ENCODE assay signal across 26 cellular contexts in the genomic region with DNA sequence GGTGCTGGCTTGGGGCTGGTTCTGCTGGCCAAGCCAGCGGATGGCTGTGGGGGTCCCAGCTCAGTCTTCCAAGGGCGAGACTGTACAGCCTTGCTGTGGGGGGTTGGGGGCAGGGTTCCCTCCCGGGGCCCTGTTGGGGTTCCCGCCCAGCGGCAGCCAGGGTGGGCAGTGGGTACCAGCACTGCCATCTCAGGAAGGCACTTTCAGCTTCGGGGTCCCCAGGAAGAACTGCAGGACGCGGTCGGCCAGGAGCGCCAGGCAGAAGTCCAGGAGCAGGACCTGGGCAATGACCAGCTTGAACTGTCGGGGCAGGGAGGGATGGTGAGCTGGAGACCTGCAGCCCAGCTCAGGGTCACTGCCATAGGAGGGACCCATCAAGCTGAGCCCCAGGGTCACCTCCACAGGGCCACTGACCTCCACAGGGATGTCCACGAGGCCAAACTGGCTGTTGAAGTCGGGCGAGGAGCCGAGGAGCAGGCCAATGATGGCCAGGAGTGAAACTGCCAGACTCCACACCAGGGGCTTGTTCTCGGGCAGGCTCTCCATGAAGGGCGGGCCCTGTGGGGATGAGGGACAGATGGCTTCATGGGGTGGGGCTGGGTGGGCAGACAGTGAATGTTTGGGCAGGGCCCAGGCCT. TPM values are rescaled to one million over a fixed set of nuclear protein-coding genes. Genes with fewer than 3 reads are reported as not detected.
A peak's percentile ranks its signal among the peaks of the same experiment; 100 is the strongest.
DNase-seq lines count a peak whose midpoint lies in the region; ATAC-seq, FAIRE-seq and TF ChIP-seq lines count a peak whose summit lies in the region.
"Had no signal": no experiment of that assay in that cellular context is flagged by ENCODE, and none has a peak within 500 bp of the region (broad histone marks: within the 10 kb centered on the region; RNA-seq: fewer than 3 reads in every experiment).

No MANE protein-coding gene starts in this region.

- peaks cover 3% of the 10 kb centered on the region; the same call in 1 of the 3 replicates for H3K79me2 ChIP-seq in K562 (ENCODE audit: control insufficient read depth, insufficient read depth, low read length)

- WGBS in right cardiac atrium = 90% methylated on average over 17 of the region's 17 CpGs
- WGBS in K562 (ENCODE audit: insufficient coverage, low coverage, missing lambda C conversion rate) = 98% methylated on average over 16 of the region's 17 CpGs

- POLR2A ChIA-PET in activated CD8-positive, alpha-beta T cell treated with anti-CD3 and anti-CD28 coated beads, Interleukin-2, amount 10 ng/mL, durations not matched to agents 7 days and 5 days (lab: Charles Lee) = interaction anchor here (3.1 kb wide), 1 partner anchor 113 kb away, joined by 14 read pairs; no protein-coding TSS in a partner anchor
- POLR2A ChIA-PET in activated CD8-positive, alpha-beta T cell treated with anti-CD3 and anti-CD28 coated beads for 36 hours (lab: Charles Lee) = interaction anchor here (0.6 to 1.6 kb wide), 2 partner anchors 110 to 280 kb away, joined by 3 read pairs; no protein-coding TSS in a partner anchor
- POLR2A ChIA-PET in K562 (lab: Yijun Ruan, JAX) = interaction anchor here (1.2 kb wide), 1 partner anchor 17 kb away, joined by 4 read pairs; no protein-coding TSS in a partner anchor

- no peak overlapping the region for H2AFZ ChIP-seq in K562 (ENCODE audit: low read depth, low read length)
- H2AFZ ChIP-seq: GM23338 had no signal

- H3K4me1 Mint-ChIP-seq in activated CD8-positive, alpha-beta T cell treated with anti-CD3 and anti-CD28 coated beads, Interleukin-2, amount 10 ng/mL, durations not matched to agents 7 days and 5 days (ENCODE audit: low read depth) = peaks cover 16% of the 10 kb centered on the region
- peaks cover 7% of the 10 kb centered on the region for H3K4me1 Mint-ChIP-seq in activated CD8-positive, alpha-beta T cell treated with anti-CD3 and anti-CD28 coated beads for 36 hours (ENCODE audit: low read depth)
- H3K4me1 Mint-ChIP-seq in stimulated activated effector memory CD8-positive, alpha-beta T cell treated with anti-CD3 and anti-CD28 coated beads, Interleukin-12 subunit alpha, Interleukin-12 subunit beta, amount 100 ng/mL, for 72 hours = peaks cover 28% of the 10 kb centered on the region

- BruUV-seq in K562 (replicated peaks; lab: Mats Ljungman, UMichigan) = no TSS peak

- H3K27me3 ChIP-seq in right cardiac atrium (ENCODE audit: control insufficient read depth, insufficient read depth) (no peaks in the 10 kb centered on the region), K562 (ENCODE audit: control insufficient read depth in 2 of 2, insufficient read depth in 2 of 2, low read length in 2 of 2) (no peaks in the 10 kb centered on the region)
- H3K27me3 ChIP-seq: SJSA1 had no signal

- peak overlapping the region; percentile 6 for H3K27ac Mint-ChIP-seq in activated CD8-positive, alpha-beta T cell treated with anti-CD3 and anti-CD28 coated beads, Interleukin-2, amount 10 ng/mL, durations not matched to agents 7 days and 5 days
- H3K27ac Mint-ChIP-seq in activated CD8-positive, alpha-beta T cell treated with anti-CD3 and anti-CD28 coated beads for 36 hours = no peak overlapping the region
- peak overlapping the region; percentile 79 for H3K27ac Mint-ChIP-seq in stimulated activated effector memory CD8-positive, alpha-beta T cell treated with anti-CD3 and anti-CD28 coated beads, Interleukin-12 subunit alpha, Interleukin-12 subunit beta, amount 100 ng/mL, for 72 hours
- H3K27ac Mint-ChIP-seq: GM23338, H9 had no signal

- DNase-seq in activated CD8-positive, alpha-beta T cell treated with anti-CD3 and anti-CD28 coated beads, Interleukin-2, amount 10 ng/mL, durations not matched to agents 7 days and 5 days = no peak
- no peak for DNase-seq in activated CD8-positive, alpha-beta T cell treated with anti-CD3 and anti-CD28 coated beads for 36 hours
- peak in 2 of 3 donors; percentile 44 to 54 for DNase-seq in right cardiac atrium
- no peak for DNase-seq in cardiac septum (ENCODE audit: low spot score)
- DNase-seq in K562 (ENCODE audit: extremely low read depth in 1 of 4, low spot score in 3 of 4) = no peak
- DNase-seq in stimulated activated effector memory CD8-positive, alpha-beta T cell treated with anti-CD3 and anti-CD28 coated beads, Interleukin-12 subunit alpha, Interleukin-12 subunit beta, amount 100 ng/mL, for 72 hours (ENCODE audit: low spot score in 2 of 2) = no peak
- DNase-seq in activated CD4-positive, alpha-beta T cell treated with anti-CD3 and anti-CD28 coated beads for 48 hours = no peak
- no peak for DNase-seq in iPS-NIHi7 (ENCODE audit: extremely low spot score)
- DNase-seq: ACHN; CD4-positive, CD25-positive, alpha-beta regulatory T cell; DMS53; GDM1; H9; NCI-H1048; NCI-H1417; NCI-H1694; NCI-H2081 treated with DMSO at 0.1 percent for 48 hours; NCI-H2171; NCI-H226; NCI-H510A; NCI-H69 had no signal

- in situ Hi-C loops in K562 (cut with MboI) = loop anchor here (25.0 kb wide), 1 partner anchor 108 kb away; a partner anchor contains a TSS

- H3K9me3 ChIP-seq in right cardiac atrium (ENCODE audit: control insufficient read depth, low read length) (no peaks in the 10 kb centered on the region), K562 (replicated peaks; ENCODE audit: control insufficient read depth, insufficient read depth, low read depth, low read length) (no peaks in the 10 kb centered on the region)
- H3K9me3 ChIP-seq: SJSA1 had no signal

- peaks cover 53% of the 10 kb centered on the region for H3K36me3 Mint-ChIP-seq in activated CD8-positive, alpha-beta T cell treated with anti-CD3 and anti-CD28 coated beads, Interleukin-2, amount 10 ng/mL, durations not matched to agents 7 days and 5 days (ENCODE audit: low read depth)
- H3K36me3 Mint-ChIP-seq in activated CD8-positive, alpha-beta T cell treated with anti-CD3 and anti-CD28 coated beads for 36 hours (ENCODE audit: low read depth) = peaks cover 30% of the 10 kb centered on the region
- peaks cover 96% of the 10 kb centered on the region for H3K36me3 Mint-ChIP-seq in stimulated activated effector memory CD8-positive, alpha-beta T cell treated with anti-CD3 and anti-CD28 coated beads, Interleukin-12 subunit alpha, Interleukin-12 subunit beta, amount 100 ng/mL, for 72 hours

- H3K27ac ChIP-seq in right cardiac atrium (ENCODE audit: low read length) (no peak overlapping the region), K562 (ENCODE audit: extremely low read depth, low read depth, low read length) (no peak overlapping the region)
- H3K27ac ChIP-seq: KMS-11, SJSA1 had no signal

- no peaks in the 10 kb centered on the region for H4K20me1 ChIP-seq in K562 (replicated peaks; ENCODE audit: control insufficient read depth, insufficient read depth, low read length)

- no peak for TF ChIP-seq RAD21 in K562 (CRISPR knock-in tag; conservative IDR thresholded peaks at IDR 0.05 in 1 of 2, IDR thresholded peaks at IDR 0.05 in 1 of 2)

- no peak for TF ChIP-seq CTCF in activated CD8-positive, alpha-beta T cell treated with anti-CD3 and anti-CD28 coated beads for 36 hours (IDR thresholded peaks at IDR 0.05)
- TF ChIP-seq CTCF in K562 (IDR thresholded peaks at IDR 0.05 in 2 of 3, conservative IDR thresholded peaks at IDR 0.05 in 1 of 3; ENCODE audit: insufficient read depth in 2 of 3, low read depth in 1 of 3, low read length in 3 of 3) = no peak

- no peaks in the 10 kb centered on the region for H3K27me3 Mint-ChIP-seq in activated CD8-positive, alpha-beta T cell treated with anti-CD3 and anti-CD28 coated beads, Interleukin-2, amount 10 ng/mL, durations not matched to agents 7 days and 5 days (ENCODE audit: low read depth)
- H3K27me3 Mint-ChIP-seq in activated CD8-positive, alpha-beta T cell treated with anti-CD3 and anti-CD28 coated beads for 36 hours = no peaks in the 10 kb centered on the region

- intact Hi-C loops in activated CD8-positive, alpha-beta T cell treated with anti-CD3 and anti-CD28 coated beads for 36 hours (cut with micrococcal nuclease) = no loop called here
- intact Hi-C loops in right cardiac atrium (cut with DNase I) (loop anchor here in 2 of 4 donors (5.0 to 10.0 kb wide), 2 partner anchors 111 to 113 kb away; a partner anchor contains a TSS), cardiac septum (cut with DNase I) (no loop called here), K562 (cut with micrococcal nuclease) (no loop called here)

- H3K9me3 Mint-ChIP-seq in activated CD8-positive, alpha-beta T cell treated with anti-CD3 and anti-CD28 coated beads, Interleukin-2, amount 10 ng/mL, durations not matched to agents 7 days and 5 days (ENCODE audit: insufficient read depth) = no peaks in the 10 kb centered on the region
- no peaks in the 10 kb centered on the region for H3K9me3 Mint-ChIP-seq in activated CD8-positive, alpha-beta T cell treated with anti-CD3 and anti-CD28 coated beads for 36 hours
- H3K9me3 Mint-ChIP-seq in stimulated activated effector memory CD8-positive, alpha-beta T cell treated with anti-CD3 and anti-CD28 coated beads, Interleukin-12 subunit alpha, Interleukin-12 subunit beta, amount 100 ng/mL, for 72 hours = no peaks in the 10 kb centered on the region
- H3K9me3 Mint-ChIP-seq: CD4-positive, CD25-positive, alpha-beta regulatory T cell; GM23338; H9 had no signal

- no peak overlapping the region for H3K4me3 ChIP-seq in right cardiac atrium (ENCODE audit: low read length)
- no peak overlapping the region for H3K4me3 ChIP-seq in K562
- H3K4me3 ChIP-seq: GM23338, SJSA1 had no signal

- no peak for ATAC-seq in activated CD8-positive, alpha-beta T cell treated with anti-CD3 and anti-CD28 coated beads, Interleukin-2, amount 10 ng/mL, durations not matched to agents 7 days and 5 days
- ATAC-seq in activated CD8-positive, alpha-beta T cell treated with anti-CD3 and anti-CD28 coated beads for 36 hours = no peak
- no peak for ATAC-seq in right cardiac atrium
- ATAC-seq in K562 = no peak
- no peak for ATAC-seq in stimulated activated effector memory CD8-positive, alpha-beta T cell treated with anti-CD3 and anti-CD28 coated beads, Interleukin-12 subunit alpha, Interleukin-12 subunit beta, amount 100 ng/mL, for 72 hours
- ATAC-seq: GM23338 had no signal

- H3K4me2 ChIP-seq in K562 (ENCODE audit: insufficient read depth, low read length) = no peak overlapping the region
- H3K4me2 ChIP-seq: GM23338, KMS-11 had no signal

- no peak for FAIRE-seq in K562 (lab: Jason Lieb, UNC)
- FAIRE-seq: GM12891, RCC 7860 had no signal

- H3K4me1 ChIP-seq in right cardiac atrium (ENCODE audit: control insufficient read depth, insufficient read depth, low read length) (peaks cover 2% of the 10 kb centered on the region), K562 (replicated peaks in 1 of 2; ENCODE audit: control insufficient read depth in 2 of 2, insufficient read depth in 2 of 2, low read length in 2 of 2) (peaks cover 3 to 18% of the 10 kb centered on the region in 2 experiments; a peak in 3 of 5 replicates)

- no peak for TF ChIP-seq EP300 in K562 (IDR thresholded peaks at IDR 0.05; ENCODE audit: low read length)

- no peak for TF ChIP-seq POLR2A in K562 (conservative IDR thresholded peaks at IDR 0.05)

- no peaks in the 10 kb centered on the region for H3K9me1 ChIP-seq in K562 (ENCODE audit: control insufficient read depth, insufficient read depth, low read length)

- H3K36me3 ChIP-seq in K562 (ENCODE audit: control insufficient read depth, insufficient read depth, low read length) = peaks cover 56% of the 10 kb centered on the region; the same call in 2 of the 3 replicates

- no peak overlapping the region for H3K4me3 Mint-ChIP-seq in activated CD8-positive, alpha-beta T cell treated with anti-CD3 and anti-CD28 coated beads, Interleukin-2, amount 10 ng/mL, durations not matched to agents 7 days and 5 days
- no peak overlapping the region for H3K4me3 Mint-ChIP-seq in activated CD8-positive, alpha-beta T cell treated with anti-CD3 and anti-CD28 coated beads for 36 hours
- no peak overlapping the region for H3K4me3 Mint-ChIP-seq in stimulated activated effector memory CD8-positive, alpha-beta T cell treated with anti-CD3 and anti-CD28 coated beads, Interleukin-12 subunit alpha, Interleukin-12 subunit beta, amount 100 ng/mL, for 72 hours
- H3K4me3 Mint-ChIP-seq: GM23338, H9 had no signal

- CTCF ChIA-PET in activated CD8-positive, alpha-beta T cell treated with anti-CD3 and anti-CD28 coated beads, Interleukin-2, amount 10 ng/mL, durations not matched to agents 7 days and 5 days (lab: Charles Lee) = no interaction called here
- CTCF ChIA-PET in activated CD8-positive, alpha-beta T cell treated with anti-CD3 and anti-CD28 coated beads for 36 hours (lab: Charles Lee) = interaction anchor here (2.3 to 2.5 kb wide), 2 partner anchors 91 to 113 kb away, joined by 5 to 51 read pairs; no protein-coding TSS in a partner anchor
- CTCF ChIA-PET in K562 (lab: Yijun Ruan, JAX; ENCODE audit: low intra/inter-chr PET ratio) = no interaction called here

- H3K9ac ChIP-seq in K562 (ENCODE audit: insufficient read depth in 1 of 2, low read depth in 2 of 2, low read length in 2 of 2) = peak overlapping the region in 1 of 2 experiments; percentile 29; a peak in 1 of 4 replicates
- H3K9ac ChIP-seq: KMS-11 had no signal

RNA-seq across cellular contexts. Expression of a gene that starts 1.9 kb away (rescaled TPM):
- total RNA-seq in activated CD8-positive, alpha-beta T cell treated with anti-CD3 and anti-CD28 coated beads, Interleukin-2, amount 10 ng/mL, durations not matched to agents 7 days and 5 days = 100 to 1,000 TPM in 1 of 2 experiments, 10 to 100 TPM in 1; 96.7 to 104 TPM
- 10 to 100 TPM; 57.3 to 59.9 TPM for total RNA-seq in activated CD8-positive, alpha-beta T cell treated with anti-CD3 and anti-CD28 coated beads for 36 hours
- total RNA-seq in right cardiac atrium (1 to 10 TPM; 3.1 to 6.3 (median 5.3) TPM), cardiac septum (3.5 TPM), K562 (2014; rRNA removed) (9.9 and 12.6 TPM in 2 replicates), K562 (2014; rRNA removed; fragmentation: Illumina TruSeq; extraction: Trizol) (2.2 and 3.9 TPM in 2 replicates), K562 (2015; rRNA removed; fragmentation: Illumina TruSeq; extraction: Trizol) (3.2 and 3.3 TPM in 2 replicates), K562 (2021) (13.5 and 15.8 TPM in 2 replicates)
- polyA plus RNA-seq in right cardiac atrium (2.3 TPM), K562 (2011; rRNA removed) (2.9 and 5.1 TPM in 2 replicates), K562 (2014; fragmentation: Illumina TruSeq; extraction: Trizol) (5.4 and 6.3 TPM in 2 replicates), K562 (2014; fragmentation: Nextera tagmentation; extraction: Ambion mirVana) (under 1 TPM; 0.14 to 0.38 TPM), K562 (2014; rRNA removed) (6.8 and 12.5 TPM in 2 replicates)
- 36.6 and 78.6 TPM in 2 replicates for total RNA-seq in K562 (2011; cell fraction: chromatin; rRNA removed; ENCODE audit: low replicate concordance)
- 26.7 and 27.8 TPM in 2 replicates for total RNA-seq in K562 (2011; cell fraction: nucleolus; rRNA removed)
- total RNA-seq in K562 (2011; cell fraction: nucleoplasm; rRNA removed) = 17.3 and 24.6 TPM in 2 replicates
- polyA plus RNA-seq in K562 (2011; cell fraction: cytosol; rRNA removed) = 2.3 and 3.5 TPM in 2 replicates
- polyA plus RNA-seq in K562 (2011; cell fraction: nucleus; rRNA removed) = 27.3 and 36.6 TPM in 2 replicates
- 8.7 and 16.6 TPM in 2 replicates for polyA plus RNA-seq in K562 (2012)
- polyA minus RNA-seq in K562 (2011; rRNA and poly(A)+ RNA removed) = 5.1 and 5.4 TPM in 2 replicates
- polyA minus RNA-seq in K562 (2011; cell fraction: cytosol; rRNA and poly(A)+ RNA removed) = 3.7 and 6.4 TPM in 2 replicates
- polyA minus RNA-seq in K562 (2011; cell fraction: nucleus; rRNA and poly(A)+ RNA removed) = 6.6 and 8.1 TPM in 2 replicates

RNA-seq across cellular contexts. Expression of a gene that starts 17.3 kb away (rescaled TPM):
- total RNA-seq in activated CD8-positive, alpha-beta T cell treated with anti-CD3 and anti-CD28 coated beads, Interleukin-2, amount 10 ng/mL, durations not matched to agents 7 days and 5 days = 10 to 100 TPM; 44.8 to 50.8 TPM
- total RNA-seq in activated CD8-positive, alpha-beta T cell treated with anti-CD3 and anti-CD28 coated beads for 36 hours = 10 to 100 TPM; 26.6 to 28.2 TPM
- total RNA-seq in right cardiac atrium = 1 to 10 TPM in 2 of 4 donors, under 1 TPM in 2; 0.57 to 3.0 (median 1.2) TPM
- 1.1 TPM for polyA plus RNA-seq in right cardiac atrium
- 1.9 TPM for total RNA-seq in cardiac septum
- 44.7 and 88.0 TPM in 2 replicates for total RNA-seq in K562 (2011; cell fraction: chromatin; rRNA removed; ENCODE audit: low replicate concordance)
- 27.1 and 27.2 TPM in 2 replicates for total RNA-seq in K562 (2011; cell fraction: nucleolus; rRNA removed)
- 34.0 and 49.1 TPM in 2 replicates for total RNA-seq in K562 (2011; cell fraction: nucleoplasm; rRNA removed)
- total RNA-seq in K562 (2014; rRNA removed) = 2.3 and 3.3 TPM in 2 replicates
- 1.8 and 1.9 TPM in 2 replicates for total RNA-seq in K562 (2014; rRNA removed; fragmentation: Illumina TruSeq; extraction: Trizol)
- 4.0 and 4.4 TPM in 2 replicates for total RNA-seq in K562 (2015; rRNA removed; fragmentation: Illumina TruSeq; extraction: Trizol)
- total RNA-seq in K562 (2021) = 7.0 and 10.3 TPM in 2 replicates
- 4.4 and 9.4 TPM in 2 replicates for polyA plus RNA-seq in K562 (2011; rRNA removed)
- 7.7 and 7.9 TPM in 2 replicates for polyA plus RNA-seq in K562 (2011; cell fraction: cytosol; rRNA removed)
- polyA plus RNA-seq in K562 (2011; cell fraction: nucleus; rRNA removed) = 76.8 and 108 TPM in 2 replicates
- 9.5 and 18.9 TPM in 2 replicates for polyA plus RNA-seq in K562 (2012)
- 6.5 and 7.8 TPM in 2 replicates for polyA plus RNA-seq in K562 (2014; fragmentation: Illumina TruSeq; extraction: Trizol)
- under 1 TPM; 0.63 TPM for polyA plus RNA-seq in K562 (2014; fragmentation: Nextera tagmentation; extraction: Ambion mirVana)
- polyA plus RNA-seq in K562 (2014; rRNA removed) = 8.1 and 13.8 TPM in 2 replicates
- 2.7 and 3.6 TPM in 2 replicates for polyA minus RNA-seq in K562 (2011; rRNA and poly(A)+ RNA removed)
- 1.6 and 2.5 TPM in 2 replicates for polyA minus RNA-seq in K562 (2011; cell fraction: cytosol; rRNA and poly(A)+ RNA removed)
- polyA minus RNA-seq in K562 (2011; cell fraction: nucleus; rRNA and poly(A)+ RNA removed) = 6.6 and 7.2 TPM in 2 replicates

RNA-seq across cellular contexts. Expression of a gene that starts 18.1 kb away (rescaled TPM):
- 10 to 100 TPM; 78.6 to 78.8 TPM for total RNA-seq in activated CD8-positive, alpha-beta T cell treated with anti-CD3 and anti-CD28 coated beads, Interleukin-2, amount 10 ng/mL, durations not matched to agents 7 days and 5 days
- 10 to 100 TPM; 52.4 to 53.1 TPM for total RNA-seq in activated CD8-positive, alpha-beta T cell treated with anti-CD3 and anti-CD28 coated beads for 36 hours
- total RNA-seq in right cardiac atrium = 10 to 100 TPM; 21.7 to 28.0 (median 23.6) TPM
- 16.7 TPM for polyA plus RNA-seq in right cardiac atrium
- total RNA-seq in cardiac septum = 20.1 TPM
- 206 and 610 TPM in 2 replicates for total RNA-seq in K562 (2011; cell fraction: chromatin; rRNA removed; ENCODE audit: low replicate concordance)
- total RNA-seq in K562 (2011; cell fraction: nucleolus; rRNA removed) = 371 and 377 TPM in 2 replicates
- total RNA-seq in K562 (2011; cell fraction: nucleoplasm; rRNA removed) = 207 and 218 TPM in 2 replicates
- 32.5 and 41.6 TPM in 2 replicates for total RNA-seq in K562 (2014; rRNA removed)
- total RNA-seq in K562 (2014; rRNA removed; fragmentation: Illumina TruSeq; extraction: Trizol) = 20.1 and 21.6 TPM in 2 replicates
- total RNA-seq in K562 (2015; rRNA removed; fragmentation: Illumina TruSeq; extraction: Trizol) = 19.6 and 21.8 TPM in 2 replicates
- total RNA-seq in K562 (2021) = 68.0 and 83.8 TPM in 2 replicates
- polyA plus RNA-seq in K562 (2011; rRNA removed) = 23.1 and 45.6 TPM in 2 replicates
- polyA plus RNA-seq in K562 (2011; cell fraction: cytosol; rRNA removed) = 27.8 and 39.0 TPM in 2 replicates
- polyA plus RNA-seq in K562 (2011; cell fraction: nucleus; rRNA removed) = 418 and 536 TPM in 2 replicates
- 43.7 and 80.1 TPM in 2 replicates for polyA plus RNA-seq in K562 (2012)
- 27.9 and 46.9 TPM in 2 replicates for polyA plus RNA-seq in K562 (2014; fragmentation: Illumina TruSeq; extraction: Trizol)
- 1 to 10 TPM in 1 of 2 experiments, under 1 TPM in 1; 0.90 to 1.8 TPM for polyA plus RNA-seq in K562 (2014; fragmentation: Nextera tagmentation; extraction: Ambion mirVana)
- polyA plus RNA-seq in K562 (2014; rRNA removed) = 49.2 and 58.9 TPM in 2 replicates
- polyA minus RNA-seq in K562 (2011; rRNA and poly(A)+ RNA removed) = 35.7 and 39.3 TPM in 2 replicates
- 32.4 and 39.3 TPM in 2 replicates for polyA minus RNA-seq in K562 (2011; cell fraction: cytosol; rRNA and poly(A)+ RNA removed)
- 107 and 134 TPM in 2 replicates for polyA minus RNA-seq in K562 (2011; cell fraction: nucleus; rRNA and poly(A)+ RNA removed)

RNA-seq across cellular contexts. Expression of a gene that starts 23.3 kb away (rescaled TPM):
- 10 to 100 TPM; 74.2 to 87.8 TPM for total RNA-seq in activated CD8-positive, alpha-beta T cell treated with anti-CD3 and anti-CD28 coated beads, Interleukin-2, amount 10 ng/mL, durations not matched to agents 7 days and 5 days
- total RNA-seq in activated CD8-positive, alpha-beta T cell treated with anti-CD3 and anti-CD28 coated beads for 36 hours = 10 to 100 TPM; 82.5 to 85.2 TPM
- total RNA-seq in right cardiac atrium (1 to 10 TPM; 3.1 to 5.9 (median 5.0) TPM), cardiac septum (2.9 TPM), K562 (2014; rRNA removed) (9.5 and 10.6 TPM in 2 replicates), K562 (2014; rRNA removed; fragmentation: Illumina TruSeq; extraction: Trizol) (19.3 and 19.8 TPM in 2 replicates), K562 (2015; rRNA removed; fragmentation: Illumina TruSeq; extraction: Trizol) (14.6 and 14.7 TPM in 2 replicates), K562 (2021) (13.1 and 17.5 TPM in 2 replicates)
- polyA plus RNA-seq in right cardiac atrium (3.1 TPM), K562 (2011; rRNA removed) (14.9 and 20.3 TPM in 2 replicates), K562 (2014; fragmentation: Illumina TruSeq; extraction: Trizol) (10.6 and 11.1 TPM in 2 replicates), K562 (2014; fragmentation: Nextera tagmentation; extraction: Ambion mirVana) (10 to 100 TPM in 1 of 2 experiments, 1 to 10 TPM in 1; 9.6 to 11.8 TPM), K562 (2014; rRNA removed) (8.6 and 12.4 TPM in 2 replicates)
- total RNA-seq in K562 (2011; cell fraction: chromatin; rRNA removed; ENCODE audit: low replicate concordance) = 25.4 and 44.7 TPM in 2 replicates
- total RNA-seq in K562 (2011; cell fraction: nucleolus; rRNA removed) = 19.6 and 22.2 TPM in 2 replicates
- total RNA-seq in K562 (2011; cell fraction: nucleoplasm; rRNA removed) = 33.1 and 41.5 TPM in 2 replicates
- 4.6 and 7.6 TPM in 2 replicates for polyA plus RNA-seq in K562 (2011; cell fraction: cytosol; rRNA removed)
- 6.4 and 7.7 TPM in 2 replicates for polyA plus RNA-seq in K562 (2011; cell fraction: nucleus; rRNA removed)
- polyA plus RNA-seq in K562 (2012) = 7.0 and 7.5 TPM in 2 replicates
- polyA minus RNA-seq in K562 (2011; rRNA and poly(A)+ RNA removed) = 28.3 and 34.7 TPM in 2 replicates
- 7.5 and 7.6 TPM in 2 replicates for polyA minus RNA-seq in K562 (2011; cell fraction: cytosol; rRNA and poly(A)+ RNA removed)
- 4.4 and 9.1 TPM in 2 replicates for polyA minus RNA-seq in K562 (2011; cell fraction: nucleus; rRNA and poly(A)+ RNA removed)

RNA-seq across cellular contexts. Expression of a gene that starts 26.9 kb away (rescaled TPM):
- 10 to 100 TPM; 33.8 to 34.1 TPM for total RNA-seq in activated CD8-positive, alpha-beta T cell treated with anti-CD3 and anti-CD28 coated beads, Interleukin-2, amount 10 ng/mL, durations not matched to agents 7 days and 5 days
- 10 to 100 TPM; 13.8 to 15.6 TPM for total RNA-seq in activated CD8-positive, alpha-beta T cell treated with anti-CD3 and anti-CD28 coated beads for 36 hours
- total RNA-seq in right cardiac atrium = under 1 TPM in 1 of 4 donors, not detected in 3; 0.56 TPM
- 0.36 TPM for polyA plus RNA-seq in right cardiac atrium
- not detected for total RNA-seq in cardiac septum
- 4.4 and 8.4 TPM in 2 replicates for total RNA-seq in K562 (2011; cell fraction: chromatin; rRNA removed; ENCODE audit: low replicate concordance)
- total RNA-seq in K562 (2011; cell fraction: nucleolus; rRNA removed) = 4.8 and 5.3 TPM in 2 replicates
- 3.2 and 4.2 TPM in 2 replicates for total RNA-seq in K562 (2011; cell fraction: nucleoplasm; rRNA removed)
- total RNA-seq in K562 (2014; rRNA removed) = 1.2 and 2.2 TPM in 2 replicates
- total RNA-seq in K562 (2014; rRNA removed; fragmentation: Illumina TruSeq; extraction: Trizol) = 0.73 and 0.86 TPM in 2 replicates
- 2.0 and 2.1 TPM in 2 replicates for total RNA-seq in K562 (2015; rRNA removed; fragmentation: Illumina TruSeq; extraction: Trizol)
- 2.0 and 2.1 TPM in 2 replicates for total RNA-seq in K562 (2021)
- polyA plus RNA-seq in K562 (2011; rRNA removed) = 2.7 and 3.1 TPM in 2 replicates
- 2.3 and 3.1 TPM in 2 replicates for polyA plus RNA-seq in K562 (2011; cell fraction: cytosol; rRNA removed)
- polyA plus RNA-seq in K562 (2011; cell fraction: nucleus; rRNA removed) = 5.2 and 12.2 TPM in 2 replicates
- polyA plus RNA-seq in K562 (2012) = 2.0 and 4.6 TPM in 2 replicates
- polyA plus RNA-seq in K562 (2014; fragmentation: Illumina TruSeq; extraction: Trizol) = 0.92 and 2.5 TPM in 2 replicates
- under 1 TPM in 1 of 2 experiments, not detected in 1; 0.11 TPM for polyA plus RNA-seq in K562 (2014; fragmentation: Nextera tagmentation; extraction: Ambion mirVana)
- polyA plus RNA-seq in K562 (2014; rRNA removed) = 3.8 and 5.9 TPM in 2 replicates
- 0.98 and 1.0 TPM in 2 replicates for polyA minus RNA-seq in K562 (2011; rRNA and poly(A)+ RNA removed)
- 1.8 TPM in 1 of 2 replicates, not detected in the other for polyA minus RNA-seq in K562 (2011; cell fraction: cytosol; rRNA and poly(A)+ RNA removed)
- polyA minus RNA-seq in K562 (2011; cell fraction: nucleus; rRNA and poly(A)+ RNA removed) = 3.2 and 3.4 TPM in 2 replicates

Comparison
In these comparisons a context has a peak if more than half of its experiments do, and no peak if none do; other contexts are left out.
1. DNase-seq: peak in right cardiac atrium (2 of 3); none in activated CD8-positive, alpha-beta T cell treated with anti-CD3 and anti-CD28 coated beads, Interleukin-2, amount 10 ng/mL, durations not matched to agents 7 days and 5 days (single experiment), activated CD8-positive, alpha-beta T cell treated with anti-CD3 and anti-CD28 coated beads for 36 hours (single experiment), cardiac septum (single experiment), K562 (0 of 4), stimulated activated effector memory CD8-positive, alpha-beta T cell treated with anti-CD3 and anti-CD28 coated beads, Interleukin-12 subunit alpha, Interleukin-12 subunit beta, amount 100 ng/mL, for 72 hours (0 of 2), activated CD4-positive, alpha-beta T cell treated with anti-CD3 and anti-CD28 coated beads for 48 hours (single experiment) and iPS-NIHi7 (single experiment).